Comparison of ENCODE assay signal across 26 cellular contexts in genomic region chr21:41655259-41655658, GRCh38.
"Had no signal": no experiment of that assay in that cellular context is flagged by ENCODE, and none has a peak within 500 bp of the region (broad histone marks: within the 10 kb centered on the region; RNA-seq: fewer than 3 reads in every experiment).

No MANE protein-coding gene starts in this region.

- H3K27ac Mint-ChIP-seq: dendritic cell treated with granulocyte-macrophage colony-stimulating factor and Interleukin-4, amounts not matched to agents 40 ng/mL and 50 ng/mL, for 4 days; endodermal cell; naive thymus-derived CD4-positive, alpha-beta T cell; nephron; neural progenitor cell; progenitor cell of endocrine pancreas; stimulated activated naive B cell treated with anti-CD40 and anti-IgM and Interleukin-4, amounts not matched to agents 10 μg/mL and 1 μg/mL and 100 μg/mL, for 72 hours; stimulated activated naive CD8-positive, alpha-beta T cell treated with anti-CD3 and anti-CD28 coated beads, Interleukin-15, Interleukin-2, amounts not matched to agents 100 ng/mL and 50 ng/mL, for 24 hours had no signal

- H3K27ac ChIP-seq: epithelial cell of prostate, gastrocnemius medialis, left lung, neural progenitor cell, parathyroid adenoma, right lobe of liver, tibial nerve, upper lobe of left lung had no signal

- H3K4me1 ChIP-seq: gastrocnemius medialis, neural progenitor cell, parathyroid adenoma had no signal

- ATAC-seq: esophagus mucosa; gastrocnemius medialis; left cardiac atrium; left lung; naive thymus-derived CD4-positive, alpha-beta T cell; right lobe of liver; stimulated activated naive B cell treated with anti-CD40 and anti-IgM and Interleukin-4, amounts not matched to agents 10 μg/mL and 1 μg/mL and 100 μg/mL, for 72 hours had no signal

- H3K4me1 Mint-ChIP-seq: endodermal cell, nephron had no signal

- H3K4me3 Mint-ChIP-seq: dendritic cell treated with granulocyte-macrophage colony-stimulating factor and Interleukin-4, amounts not matched to agents 40 ng/mL and 50 ng/mL, for 4 days; endodermal cell; naive thymus-derived CD4-positive, alpha-beta T cell; nephron; neural progenitor cell; stimulated activated naive B cell treated with anti-CD40 and anti-IgM and Interleukin-4, amounts not matched to agents 10 μg/mL and 1 μg/mL and 100 μg/mL, for 72 hours; stimulated activated naive CD8-positive, alpha-beta T cell treated with anti-CD3 and anti-CD28 coated beads, Interleukin-15, Interleukin-2, amounts not matched to agents 100 ng/mL and 50 ng/mL, for 24 hours had no signal

- H3K27me3 ChIP-seq: neural progenitor cell, right lobe of liver, tibial nerve, upper lobe of left lung had no signal

- H3K4me3 ChIP-seq: gastrocnemius medialis, left lung, neural progenitor cell, right lobe of liver, thoracic aorta, tibial nerve, upper lobe of left lung had no signal

- H3K9me3 Mint-ChIP-seq: dendritic cell treated with granulocyte-macrophage colony-stimulating factor and Interleukin-4, amounts not matched to agents 40 ng/mL and 50 ng/mL, for 4 days; stimulated activated naive B cell treated with anti-CD40 and anti-IgM and Interleukin-4, amounts not matched to agents 10 μg/mL and 1 μg/mL and 100 μg/mL, for 72 hours; stimulated activated naive CD8-positive, alpha-beta T cell treated with anti-CD3 and anti-CD28 coated beads, Interleukin-15, Interleukin-2, amounts not matched to agents 100 ng/mL and 50 ng/mL, for 24 hours had no signal

- DNase-seq: effector CD8-positive, alpha-beta T cell; endodermal cell; foreskin fibroblast; gastrocnemius medialis; head of caudate nucleus; left cardiac atrium; left lung; mesenchymal stem cell; midbrain; naive thymus-derived CD4-positive, alpha-beta T cell; right lobe of liver; small intestine; stimulated activated CD4-positive, alpha-beta T cell treated with anti-CD3 and anti-CD28 coated beads, Interleukin-15, amount 100 ng/mL, for 24 hours; stimulated activated CD4-positive, alpha-beta T cell treated with anti-CD3 and anti-CD28 coated beads, Interleukin-2, amount 100 ng/mL, for 48 hours; stimulated activated naive B cell treated with anti-CD40 and anti-IgM and Interleukin-4, amounts not matched to agents 10 μg/mL and 1 μg/mL and 100 μg/mL, for 72 hours; upper lobe of left lung had no signal

- H3K36me3 Mint-ChIP-seq: naive thymus-derived CD4-positive, alpha-beta T cell; neural progenitor cell; stimulated activated naive B cell treated with anti-CD40 and anti-IgM and Interleukin-4, amounts not matched to agents 10 μg/mL and 1 μg/mL and 100 μg/mL, for 72 hours had no signal

- H2AFZ ChIP-seq: neural progenitor cell, parathyroid adenoma had no signal

- H3K9me3 ChIP-seq: gastrocnemius medialis, left lung, right lobe of liver, thoracic aorta, tibial nerve, upper lobe of left lung had no signal

- H3K9ac ChIP-seq: neural progenitor cell, parathyroid adenoma had no signal

- H3K36me3 ChIP-seq: gastrocnemius medialis, left lung, neural progenitor cell, right lobe of liver, thoracic aorta, tibial nerve, upper lobe of left lung had no signal

- H3K4me2 ChIP-seq: neural progenitor cell had no signal

- H3K79me2 ChIP-seq: parathyroid adenoma had no signal
